ENCODE assay signal across 23 cellular contexts in the genomic region with DNA sequence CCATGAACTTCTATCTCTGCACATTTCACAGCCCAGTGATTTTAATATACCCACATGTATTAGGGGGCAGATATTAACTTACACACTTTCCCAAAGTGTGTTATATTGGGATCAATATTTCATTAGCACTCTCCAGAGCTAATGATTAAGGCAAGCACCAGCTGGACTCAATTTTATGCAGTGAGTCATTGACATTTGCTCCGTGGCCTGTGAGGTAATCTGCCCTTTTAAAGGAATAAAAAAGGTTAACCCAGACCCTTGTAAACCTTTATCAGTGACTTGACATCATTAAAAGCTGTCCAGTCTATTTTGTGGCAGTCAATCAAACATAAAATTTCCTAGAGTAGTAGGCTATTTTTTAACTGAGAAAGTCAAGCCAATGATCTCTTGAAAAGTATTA.
"Had no signal": no experiment of that assay in that cellular context is flagged by ENCODE, and none has a peak within 500 bp of the region (broad histone marks: within the 10 kb centered on the region; RNA-seq: fewer than 3 reads in every experiment).

No MANE protein-coding gene starts in this region.

- H3K4me2 ChIP-seq: KMS-11 had no signal

- H3K27me3 ChIP-seq: Peyer's patch, SJCRH30 had no signal

- H3K4me1 ChIP-seq: Peyer's patch, SJCRH30 had no signal

- H3K36me3 ChIP-seq: Peyer's patch, SJCRH30 had no signal

- H3K9me3 ChIP-seq: Peyer's patch, SJCRH30 had no signal

- DNase-seq: activated CD4-positive, alpha-beta memory T cell treated with anti-CD3 and anti-CD28 coated beads for 36 hours; activated CD4-positive, alpha-beta T cell treated with anti-CD3 and anti-CD28 coated beads, Interleukin-2, amount 10 ng/mL, durations not matched to agents 7 days and 5 days; activated CD4-positive, CD25-positive, alpha-beta regulatory T cell; activated CD8-positive, alpha-beta memory T cell treated with anti-CD3 and anti-CD28 coated beads for 24 hours; activated effector memory CD4-positive, alpha-beta T cell treated with anti-CD3 and anti-CD28 coated beads, Interleukin-2, amount 50 U/mL, for 16 hours; activated naive CD4-positive, alpha-beta T cell treated with anti-CD3 and anti-CD28 coated beads for 36 hours; activated T-cell treated with anti-CD3 and anti-CD28 coated beads, Interleukin-2, amount 50 U/mL, for 4 hours; amygdala; cerebellar nuclear complex; MM.1S; NCI-H1105; NCI-H1436; NCI-H1694 treated with DMSO at 0.1 percent for 48 hours; NCI-H2029 treated with DMSO at 0.1 percent for 48 hours; NCI-H446; NCI-H524; Peyer's patch; Right ventricle myocardium superior; SJCRH30; T-helper 17 cell; T-helper 9 cell had no signal

- H3K9ac ChIP-seq: KMS-11 had no signal

- H3K4me3 ChIP-seq: Peyer's patch, SJCRH30 had no signal

- H3K27ac ChIP-seq: KMS-11, Peyer's patch, RWPE1, SJCRH30 had no signal
